16 cellular contexts compared by ENCODE assay signal in genomic region chr2:219523031-219523671, GRCh38. TPM values are rescaled to one million over a fixed set of nuclear protein-coding genes. Genes with fewer than 3 reads are reported as not detected.
DNase-seq lines count a peak whose midpoint lies in the region; TF ChIP-seq lines count a peak whose summit lies in the region.
"Had no signal": no experiment of that assay in that cellular context is flagged by ENCODE, and none has a peak within 500 bp of the region (broad histone marks: within the 10 kb centered on the region; RNA-seq: fewer than 3 reads in every experiment).

No MANE protein-coding gene starts in this region.

- 34% methylated on average over 18 of the region's 24 CpGs for WGBS in hepatocyte (ENCODE audit: low lambda C conversion rate, missing lambda C conversion rate)
- 16 to 22% methylated on average over 24 of the region's 24 CpGs for WGBS in sigmoid colon, 2 donors

- TF ChIP-seq EP300 in sigmoid colon (IDR thresholded peaks at IDR 0.05): no peak

- intact Hi-C loops in OCI-LY7 (cut with micrococcal nuclease; ENCODE audit: unreplicated experiment) (no loop called here), sigmoid colon (cut with DNase I) (loop anchor here (2.0 kb wide), 1 partner anchor 118 kb away; no protein-coding TSS in a partner anchor)

- H3K79me2 ChIP-seq in OCI-LY7 (ENCODE audit: insufficient read depth, low read depth, low read length) (no peaks in the 10 kb centered on the region), hepatocyte (no peaks in the 10 kb centered on the region)

- H3K4me2 ChIP-seq in OCI-LY7 (ENCODE audit: low read length): no peak overlapping the region
- H3K4me2 ChIP-seq in hepatocyte: peak overlapping the region; percentile 89

- H2AFZ ChIP-seq in OCI-LY7 (ENCODE audit: low read length) (no peak overlapping the region), hepatocyte (no peak overlapping the region)

- peaks cover 61% of the 10 kb centered on the region for H3K27me3 ChIP-seq in hepatocyte
- peaks cover 0 to 17% (median 0%) of the 10 kb centered on the region in 3 donors for H3K27me3 ChIP-seq in sigmoid colon

- TF ChIP-seq CTCF in OCI-LY7 (conservative IDR thresholded peaks at IDR 0.05; ENCODE audit: low read length) (peak; percentile 53; the same call in 1 of the 2 replicates), hepatocyte (IDR thresholded peaks at IDR 0.05; ENCODE audit: poor library complexity) (no peak), sigmoid colon (IDR thresholded peaks at IDR 0.05) (no peak)

- DNase-seq in DMS53 (lab: John Stamatoyannopoulos, UW): peak; percentile 58
- no peak for DNase-seq in DMS53 treated with DMSO at 0.1 percent for 48 hours (lab: John Stamatoyannopoulos, UW; ENCODE audit: unreplicated experiment)
- DNase-seq in OCI-LY7 (ENCODE audit: low spot score): no peak
- no peak for DNase-seq in hepatocyte (ENCODE audit: low spot score)
- no peak for DNase-seq in sigmoid colon
- DNase-seq in globus pallidus (ENCODE audit: low spot score): no peak
- no peak for DNase-seq in activated CD4-positive, CD25-positive, alpha-beta regulatory T cell (lab: John Stamatoyannopoulos, UW)
- no peak for DNase-seq in SW 1271 (lab: John Stamatoyannopoulos, UW)
- DNase-seq: activated CD4-positive, alpha-beta T cell treated with anti-CD3 and anti-CD28 coated beads, Interleukin-2, amount 10 ng/mL, durations not matched to agents 7 days and 5 days; activated naive CD4-positive, alpha-beta T cell treated with anti-CD3 and anti-CD28 coated beads, Interleukin-2, amount 50 U/mL, for 16 hours; NCI-H187; stimulated activated CD4-positive, alpha-beta T cell treated with anti-CD3 and anti-CD28 coated beads, Interleukin-15, amount 100 ng/mL, for 24 hours had no signal

- BruUV-seq in OCI-LY7 (replicated peaks; lab: Mats Ljungman, UMichigan): no TSS peak

- H4K20me1 ChIP-seq in OCI-LY7 (ENCODE audit: insufficient read depth, low read length): no peaks in the 10 kb centered on the region
- H4K20me1 ChIP-seq in hepatocyte (ENCODE audit: insufficient read depth, poor library complexity, severe bottlenecking): no peaks in the 10 kb centered on the region

- no peaks in the 10 kb centered on the region for H3K9me2 ChIP-seq in OCI-LY7 (ENCODE audit: insufficient read depth, low read length)
- H3K9me2 ChIP-seq in hepatocyte (replicated peaks; ENCODE audit: insufficient read depth): no peaks in the 10 kb centered on the region

- H3K4me3 ChIP-seq in OCI-LY7 (ENCODE audit: low read depth, low read length, poor library complexity, severe bottlenecking) (no peak overlapping the region), hepatocyte (peak overlapping the region; percentile 23), sigmoid colon (peak overlapping the region; percentile 18 to 49 (median 43))
- H3K4me3 ChIP-seq: mucosa of descending colon had no signal

- no peaks in the 10 kb centered on the region for H3K36me3 ChIP-seq in OCI-LY7 (ENCODE audit: insufficient read depth, low read length)
- H3K36me3 ChIP-seq in hepatocyte (replicated peaks; ENCODE audit: insufficient read depth, low read depth): no peaks in the 10 kb centered on the region
- H3K36me3 ChIP-seq in sigmoid colon: no peaks in the 10 kb centered on the region

- H3K4me1 ChIP-seq in OCI-LY7 (ENCODE audit: insufficient read depth, low read length, poor library complexity, severe bottlenecking): no peaks in the 10 kb centered on the region
- peaks cover 26% of the 10 kb centered on the region for H3K4me1 ChIP-seq in hepatocyte (ENCODE audit: insufficient read depth)
- peaks cover 0 to 31% (median 27%) of the 10 kb centered on the region in 4 donors for H3K4me1 ChIP-seq in sigmoid colon

- no peak for TF ChIP-seq POLR2A in sigmoid colon (IDR thresholded peaks at IDR 0.05)

- CTCF ChIA-PET in OCI-LY7 (lab: Charles Lee; ENCODE audit: unreplicated experiment): interaction anchor here (0.6 kb wide), 1 partner anchor 28 kb away, joined by 4 read pairs; no protein-coding TSS in a partner anchor

- H3K9me3 ChIP-seq in OCI-LY7 (ENCODE audit: low read length) (no peaks in the 10 kb centered on the region), hepatocyte (ENCODE audit: low read depth) (no peaks in the 10 kb centered on the region), sigmoid colon (no peaks in the 10 kb centered on the region)
- H3K9me3 ChIP-seq: mucosa of descending colon had no signal

- POLR2A ChIA-PET in OCI-LY7 (lab: Charles Lee): interaction anchor here (0.6 kb wide), 1 partner anchor 60 kb away, joined by 3 read pairs; no protein-coding TSS in a partner anchor

- H3K27ac ChIP-seq in OCI-LY7 (ENCODE audit: low read depth, low read length, poor library complexity, severe bottlenecking): no peak overlapping the region
- H3K27ac ChIP-seq in hepatocyte: no peak overlapping the region
- H3K27ac ChIP-seq in sigmoid colon: peak overlapping the region; percentile 81 to 88 (median 83)
- H3K27ac ChIP-seq: 22Rv1 had no signal

RNA-seq across cellular contexts. Expression of gene ASIC4, which starts 8.9 kb away (rescaled TPM):
- total RNA-seq in OCI-LY7 (2014; rRNA removed; shearing (Covaris generic)): 0.39 and 0.73 TPM in 2 replicates
- total RNA-seq in OCI-LY7 (2022): 0.74 and 0.96 TPM in 2 replicates
- not detected in 2 replicates for total RNA-seq in hepatocyte
- polyA plus RNA-seq in hepatocyte: 0.07 TPM in 1 of 2 replicates, not detected in the other
- total RNA-seq in sigmoid colon: under 1 TPM in 1 of 4 donors, not detected in 3; under 0.01 TPM
- polyA plus RNA-seq in sigmoid colon: under 1 TPM in 1 of 3 donors, not detected in 2; 0.07 TPM
- total RNA-seq: activated CD4-positive, alpha-beta T cell treated with anti-CD3 and anti-CD28 coated beads, Interleukin-2, amount 10 ng/mL, durations not matched to agents 7 days and 5 days; esophagus mucosa; subcutaneous adipose tissue had no signal

RNA-seq across cellular contexts. Expression of gene CHPF, which starts 20.5 kb away (rescaled TPM):
- 14.5 and 24.1 TPM in 2 replicates for total RNA-seq in OCI-LY7 (2014; rRNA removed; shearing (Covaris generic))
- total RNA-seq in OCI-LY7 (2022) (30.5 and 33.0 TPM in 2 replicates), hepatocyte (180 and 193 TPM in 2 replicates), sigmoid colon (10 to 100 TPM; 12.5 to 39.1 (median 23.5) TPM)
- polyA plus RNA-seq in hepatocyte (315 and 361 TPM in 2 replicates), sigmoid colon (10 to 100 TPM in 1 of 3 donors, 1 to 10 TPM in 2; 5.5 to 37.3 (median 6.6) TPM)

RNA-seq across cellular contexts. Expression of gene TMEM198, which starts 20.7 kb away (rescaled TPM):
- total RNA-seq in OCI-LY7 (2014; rRNA removed; shearing (Covaris generic)): 1.4 and 2.5 TPM in 2 replicates
- total RNA-seq in OCI-LY7 (2022): 6.1 and 6.6 TPM in 2 replicates
- total RNA-seq in hepatocyte: 7.3 and 8.0 TPM in 2 replicates
- 10.4 and 12.2 TPM in 2 replicates for polyA plus RNA-seq in hepatocyte
- total RNA-seq in sigmoid colon: 1 to 10 TPM in 3 of 4 donors, under 1 TPM in 1; 0.71 to 3.0 (median 1.6) TPM
- 1 to 10 TPM in 2 of 3 donors, not detected in 1; 1.2 to 3.9 TPM for polyA plus RNA-seq in sigmoid colon

RNA-seq across cellular contexts. Expression of gene GMPPA, which starts 24.5 kb away (rescaled TPM):
- total RNA-seq in OCI-LY7 (2014; rRNA removed; shearing (Covaris generic)): 22.3 and 28.4 TPM in 2 replicates
- total RNA-seq in OCI-LY7 (2022) (42.9 and 46.4 TPM in 2 replicates), hepatocyte (51.3 and 76.5 TPM in 2 replicates), sigmoid colon (10 to 100 TPM; 13.9 to 24.7 (median 21.3) TPM)
- polyA plus RNA-seq in hepatocyte (67.8 and 75.6 TPM in 2 replicates), sigmoid colon (10 to 100 TPM; 42.6 to 52.8 (median 44.2) TPM)

RNA-seq across cellular contexts. Expression of gene OBSL1, which starts 48.2 kb away (rescaled TPM):
- total RNA-seq in OCI-LY7 (2014; rRNA removed; shearing (Covaris generic)): 0.25 TPM in 1 of 2 replicates, not detected in the other
- 0.18 TPM in 1 of 2 replicates, not detected in the other for total RNA-seq in OCI-LY7 (2022)
- total RNA-seq in hepatocyte: 72.4 and 84.6 TPM in 2 replicates
- 61.0 and 73.7 TPM in 2 replicates for polyA plus RNA-seq in hepatocyte
- total RNA-seq in sigmoid colon: 10 to 100 TPM; 34.6 to 83.6 (median 53.3) TPM
- 10 to 100 TPM in 1 of 3 donors, 1 to 10 TPM in 2; 2.8 to 15.6 (median 7.8) TPM for polyA plus RNA-seq in sigmoid colon
- total RNA-seq: activated CD4-positive, alpha-beta T cell treated with anti-CD3 and anti-CD28 coated beads, Interleukin-2, amount 10 ng/mL, durations not matched to agents 7 days and 5 days had no signal

Comparison
In these comparisons a context has a peak if more than half of its experiments do, and no peak if none do; other contexts are left out.
1. H3K27ac ChIP-seq: peak in sigmoid colon (4 of 4); none in OCI-LY7 (single experiment) and hepatocyte (single experiment).